ENCODE assay signal across 17 cellular contexts in genomic region chr2:144111443-144111842, GRCh38.
DNase-seq lines count a peak whose midpoint lies in the region; ATAC-seq and TF ChIP-seq lines count a peak whose summit lies in the region.
"Had no signal": no experiment of that assay in that cellular context is flagged by ENCODE, and none has a peak within 500 bp of the region (broad histone marks: within the 10 kb centered on the region; RNA-seq: fewer than 3 reads in every experiment).

No MANE protein-coding gene starts in this region.

- H3K27ac Mint-ChIP-seq in nephron progenitor cell, result no peak overlapping the region

- no peaks in the 10 kb centered on the region for H3K4me1 Mint-ChIP-seq in nephron progenitor cell

- ATAC-seq in right cardiac atrium, result peak; percentile 19 to 63
- ATAC-seq in left ventricle myocardium superior, result no peak
- ATAC-seq: gastroesophageal sphincter had no signal

- no peak overlapping the region for H3K4me3 Mint-ChIP-seq in nephron progenitor cell
- H3K4me3 Mint-ChIP-seq: neural crest cell had no signal

- WGBS in right cardiac atrium, result 68% methylated on average over 3 of the region's 3 CpGs

- DNase-seq in right cardiac atrium, result no peak
- DNase-seq in left ventricle myocardium superior, result no peak
- peak; percentile 29 for DNase-seq in astrocyte of the cerebellum (ENCODE audit: low read depth)
- DNase-seq in iris pigment epithelial cell (ENCODE audit: low read depth), result peak; percentile 93
- no peak for DNase-seq in AML-193 (lab: John Stamatoyannopoulos, UW)
- no peak for DNase-seq in nephron progenitor cell
- DNase-seq in pons (ENCODE audit: low spot score), result no peak
- DNase-seq in activated CD4-positive, alpha-beta T cell treated with anti-CD3 and anti-CD28 coated beads, Interleukin-2, amount 50 U/mL, for 48 hours, result no peak
- DNase-seq: 8988T; activated CD8-positive, alpha-beta memory T cell treated with anti-CD3 and anti-CD28 coated beads for 24 hours; activated naive CD4-positive, alpha-beta T cell treated with Interleukin-2 at 50 U/mL for 16 hours; colonic mucosa; left cardiac atrium; NCI-H1105; thyroid gland had no signal

- no peaks in the 10 kb centered on the region for H3K4me1 ChIP-seq in right cardiac atrium (ENCODE audit: control insufficient read depth, insufficient read depth, low read length)
- H3K4me1 ChIP-seq: colonic mucosa, gastroesophageal sphincter, thyroid gland had no signal

- peaks cover 58% of the 10 kb centered on the region for H3K9me3 Mint-ChIP-seq in nephron progenitor cell

- H3K9me3 ChIP-seq in right cardiac atrium (ENCODE audit: control insufficient read depth, low read length), result no peaks in the 10 kb centered on the region
- H3K9me3 ChIP-seq: colonic mucosa, gastroesophageal sphincter, thyroid gland had no signal

- no peaks in the 10 kb centered on the region for H3K27me3 ChIP-seq in right cardiac atrium (ENCODE audit: control insufficient read depth, insufficient read depth)
- H3K27me3 ChIP-seq: colonic mucosa, gastroesophageal sphincter, thyroid gland had no signal

- peaks cover 34% of the 10 kb centered on the region for H3K36me3 Mint-ChIP-seq in nephron progenitor cell (ENCODE audit: low read depth)

- intact Hi-C loops in right cardiac atrium (cut with DNase I), result no loop called here
- intact Hi-C loops in left ventricle myocardium superior (cut with micrococcal nuclease), result no loop called here

- no peak overlapping the region for H3K4me3 ChIP-seq in right cardiac atrium (ENCODE audit: low read length)
- H3K4me3 ChIP-seq in astrocyte of the cerebellum (ENCODE audit: low read depth, low read length), result no peak overlapping the region
- H3K4me3 ChIP-seq: colonic mucosa, gastroesophageal sphincter, thyroid gland had no signal

- in situ Hi-C loops in astrocyte of the cerebellum (cut with HindIII; ENCODE audit: low sequenced_read_pairs), result no loop called here

- no peak overlapping the region for H3K27ac ChIP-seq in right cardiac atrium (ENCODE audit: low read length)
- H3K27ac ChIP-seq: colonic mucosa, gastroesophageal sphincter, thyroid gland had no signal

- no peak for TF ChIP-seq CTCF in astrocyte of the cerebellum (IDR thresholded peaks at IDR 0.05; ENCODE audit: low read depth, low read length, missing control alignments)
- no peak for TF ChIP-seq CTCF in nephron progenitor cell (IDR thresholded peaks at IDR 0.05)

- no peaks in the 10 kb centered on the region for H3K27me3 Mint-ChIP-seq in nephron progenitor cell (ENCODE audit: low read depth, poor library complexity)

Comparison
In these comparisons a context has a peak if more than half of its experiments do, and no peak if none do; other contexts are left out.
1. DNase-seq: peak in astrocyte of the cerebellum (single experiment) and iris pigment epithelial cell (single experiment); none in right cardiac atrium (0 of 3), left ventricle myocardium superior (single experiment), AML-193 (0 of 2), nephron progenitor cell (single experiment), pons (single experiment) and activated CD4-positive, alpha-beta T cell treated with anti-CD3 and anti-CD28 coated beads, Interleukin-2, amount 50 U/mL, for 48 hours (0 of 2).